ENCODE assay signal across 15 cellular contexts in the genomic region with DNA sequence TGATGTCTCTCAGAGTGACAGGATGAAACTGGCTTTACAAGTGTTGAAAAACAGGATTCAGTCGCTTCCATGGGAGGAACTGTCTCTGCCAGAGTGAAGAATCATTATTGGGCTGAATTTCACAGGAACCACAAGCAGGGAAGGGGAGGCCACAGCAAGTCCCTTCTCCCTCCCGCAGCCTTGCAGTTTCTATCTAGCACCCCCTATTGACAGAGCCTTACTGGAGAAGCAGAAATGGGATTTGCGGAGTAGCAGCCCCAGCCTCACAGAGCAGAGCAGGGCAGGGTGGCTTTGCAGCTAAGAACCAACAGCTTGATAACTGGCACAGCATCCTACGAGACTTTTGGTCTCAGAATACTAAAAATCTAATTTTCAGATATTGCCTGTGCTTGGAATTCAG.
DNase-seq lines count a peak whose midpoint lies in the region; TF ChIP-seq lines count a peak whose summit lies in the region.
"Had no signal": no experiment of that assay in that cellular context is flagged by ENCODE, and none has a peak within 500 bp of the region (broad histone marks: within the 10 kb centered on the region; RNA-seq: fewer than 3 reads in every experiment).

No MANE protein-coding gene starts in this region.

- peak; percentile 30 for TF ChIP-seq CTCF in cardiac fibroblast (IDR thresholded peaks at IDR 0.05; ENCODE audit: low read depth, low read length)

- peak; percentile 49 for TF ChIP-seq RAD21 in Ishikawa (IDR thresholded peaks at IDR 0.05; ENCODE audit: low read depth)

- TF ChIP-seq EP300 in Ishikawa (IDR thresholded peaks at IDR 0.05; ENCODE audit: borderline replicate concordance), result no peak

- no peak overlapping the region for H3K4me3 ChIP-seq in cardiac fibroblast (replicated peaks in 1 of 2; ENCODE audit: low read depth in 2 of 2, low read length in 2 of 2)

- DNase-seq in DMS 273 (lab: John Stamatoyannopoulos, UW; ENCODE audit: unreplicated experiment) (peak; percentile 22), DMS 273 treated with DMSO at 0.1 percent for 48 hours (lab: John Stamatoyannopoulos, UW) (no peak), cardiac fibroblast (ENCODE audit: low read depth in 2 of 2) (peak; percentile 6 to 15), lung microvascular endothelial cell (ENCODE audit: low read depth in 2 of 2) (peak; percentile 10 to 29), NCI-H526 treated with DMSO at 0.1 percent for 48 hours (lab: John Stamatoyannopoulos, UW) (no peak), SW 1271 (lab: John Stamatoyannopoulos, UW) (no peak), mucosa of gallbladder (ENCODE audit: low spot score) (no peak)
- DNase-seq: 8988T; activated CD4-positive, CD25-positive, alpha-beta regulatory T cell treated with anti-CD3 and anti-CD28 coated beads, Interleukin-2, amount 50 U/mL, for 72 hours; activated naive CD4-positive, alpha-beta T cell; GDM1; KG1; OCI-M1; stimulated activated CD8-positive, alpha-beta memory T cell treated with anti-CD3 and anti-CD28 coated beads, Interleukin-4, amount 100 ng/mL, for 48 hours had no signal

TF ChIP-seq in Ishikawa, 13 proteins besides CTCF, POLR2A, EP300 and RAD21:
- TF ChIP-seq YY1 (IDR thresholded peaks at IDR 0.05; ENCODE audit: low read depth) (no peak), CREB1 (IDR thresholded peaks at IDR 0.05; ENCODE audit: low read depth) (no peak), TCF12 (IDR thresholded peaks at IDR 0.05; ENCODE audit: low read depth) (no peak), NFIC (IDR thresholded peaks at IDR 0.05) (no peak), ZBTB7A (IDR thresholded peaks at IDR 0.05; ENCODE audit: low read depth) (no peak), FOXM1 (IDR thresholded peaks at IDR 0.05; ENCODE audit: borderline replicate concordance, low read depth) (no peak), TAF1 (IDR thresholded peaks at IDR 0.05; ENCODE audit: low read depth) (no peak), USF1 (IDR thresholded peaks at IDR 0.05) (no peak), EGR1 (IDR thresholded peaks at IDR 0.05) (no peak), CEBPB (IDR thresholded peaks at IDR 0.05) (no peak), TEAD4 (IDR thresholded peaks at IDR 0.05) (no peak)
- TF ChIP-seq, protein P1, sequence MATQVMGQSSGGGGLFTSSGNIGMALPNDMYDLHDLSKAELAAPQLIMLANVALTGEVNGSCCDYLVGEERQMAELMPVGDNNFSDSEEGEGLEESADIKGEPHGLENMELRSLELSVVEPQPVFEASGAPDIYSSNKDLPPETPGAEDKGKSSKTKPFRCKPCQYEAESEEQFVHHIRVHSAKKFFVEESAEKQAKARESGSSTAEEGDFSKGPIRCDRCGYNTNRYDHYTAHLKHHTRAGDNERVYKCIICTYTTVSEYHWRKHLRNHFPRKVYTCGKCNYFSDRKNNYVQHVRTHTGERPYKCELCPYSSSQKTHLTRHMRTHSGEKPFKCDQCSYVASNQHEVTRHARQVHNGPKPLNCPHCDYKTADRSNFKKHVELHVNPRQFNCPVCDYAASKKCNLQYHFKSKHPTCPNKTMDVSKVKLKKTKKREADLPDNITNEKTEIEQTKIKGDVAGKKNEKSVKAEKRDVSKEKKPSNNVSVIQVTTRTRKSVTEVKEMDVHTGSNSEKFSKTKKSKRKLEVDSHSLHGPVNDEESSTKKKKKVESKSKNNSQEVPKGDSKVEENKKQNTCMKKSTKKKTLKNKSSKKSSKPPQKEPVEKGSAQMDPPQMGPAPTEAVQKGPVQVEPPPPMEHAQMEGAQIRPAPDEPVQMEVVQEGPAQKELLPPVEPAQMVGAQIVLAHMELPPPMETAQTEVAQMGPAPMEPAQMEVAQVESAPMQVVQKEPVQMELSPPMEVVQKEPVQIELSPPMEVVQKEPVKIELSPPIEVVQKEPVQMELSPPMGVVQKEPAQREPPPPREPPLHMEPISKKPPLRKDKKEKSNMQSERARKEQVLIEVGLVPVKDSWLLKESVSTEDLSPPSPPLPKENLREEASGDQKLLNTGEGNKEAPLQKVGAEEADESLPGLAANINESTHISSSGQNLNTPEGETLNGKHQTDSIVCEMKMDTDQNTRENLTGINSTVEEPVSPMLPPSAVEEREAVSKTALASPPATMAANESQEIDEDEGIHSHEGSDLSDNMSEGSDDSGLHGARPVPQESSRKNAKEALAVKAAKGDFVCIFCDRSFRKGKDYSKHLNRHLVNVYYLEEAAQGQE (IDR thresholded peaks at IDR 0.05; ENCODE audit: low read depth), result no peak
- TF ChIP-seq, protein P2, sequence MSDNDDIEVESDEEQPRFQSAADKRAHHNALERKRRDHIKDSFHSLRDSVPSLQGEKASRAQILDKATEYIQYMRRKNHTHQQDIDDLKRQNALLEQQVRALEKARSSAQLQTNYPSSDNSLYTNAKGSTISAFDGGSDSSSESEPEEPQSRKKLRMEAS (IDR thresholded peaks at IDR 0.05), result no peak

Comparison
In these comparisons a context has a peak if more than half of its experiments do, and no peak if none do; other contexts are left out.
1. DNase-seq: peak in DMS 273 (single experiment), cardiac fibroblast (2 of 2) and lung microvascular endothelial cell (2 of 2); none in DMS 273 treated with DMSO at 0.1 percent for 48 hours (single experiment), NCI-H526 treated with DMSO at 0.1 percent for 48 hours (single experiment), SW 1271 (0 of 2) and mucosa of gallbladder (single experiment).